ENCODE assay signal across 17 cellular contexts in genomic region chr4:125986307-125986706, GRCh38.
DNase-seq lines count a peak whose midpoint lies in the region; ATAC-seq and TF ChIP-seq lines count a peak whose summit lies in the region.
"Had no signal": no experiment of that assay in that cellular context is flagged by ENCODE, and none has a peak within 500 bp of the region (broad histone marks: within the 10 kb centered on the region; RNA-seq: fewer than 3 reads in every experiment).

No MANE protein-coding gene starts in this region.

- DNase-seq in mesenteric fat pad (ENCODE audit: low spot score) (no peak), sigmoid colon (no peak), hepatic stellate cell (ENCODE audit: low spot score) (no peak)
- DNase-seq: COR-L47; GF-D8; Karpas-422; NCI-H187 treated with DMSO at 0.1 percent for 48 hours; NCI-H526 treated with DMSO at 0.1 percent for 48 hours; NK-92 treated with Interleukin-12 subunit alpha and Interleukin-12 subunit beta, amount 100 ng/mL, for 24 hours; SIG-M5; T-helper 2 cell had no signal

- TF ChIP-seq EP300 in sigmoid colon (IDR thresholded peaks at IDR 0.05): no peak

- no peaks in the 10 kb centered on the region for H4K20me1 ChIP-seq in KMS-11 (ENCODE audit: insufficient read depth)

- peak overlapping the region; percentile 10; the same call in 1 of the 2 replicates for H3K4me2 ChIP-seq in KMS-11

- H3K4me1 ChIP-seq in KMS-11 (ENCODE audit: low read depth, poor library complexity, severe bottlenecking) (peaks cover 17% of the 10 kb centered on the region), endocrine pancreas (ENCODE audit: control insufficient read depth, insufficient read depth, low read length) (no peaks in the 10 kb centered on the region), sigmoid colon (peaks cover 0 to 14% (median 8%) of the 10 kb centered on the region in 4 donors)

- intact Hi-C loops in sigmoid colon (cut with DNase I): no loop called here

- H2AFZ ChIP-seq in KMS-11 (ENCODE audit: low read depth): peak overlapping the region; percentile 44

- ATAC-seq in GM18868 (IDR thresholded peaks at IDR 0.05; ENCODE audit: unreplicated experiment) (peak; percentile 46), HG02852 (IDR thresholded peaks at IDR 0.05; ENCODE audit: unreplicated experiment) (peak; percentile 27)
- ATAC-seq: HCT116 had no signal

- no peaks in the 10 kb centered on the region for H3K9me3 ChIP-seq in endocrine pancreas (ENCODE audit: control insufficient read depth, low read length)
- H3K9me3 ChIP-seq in sigmoid colon: no peaks in the 10 kb centered on the region

- no peaks in the 10 kb centered on the region for H3K79me2 ChIP-seq in KMS-11 (ENCODE audit: insufficient read depth, low read depth)

- H3K36me3 ChIP-seq in KMS-11 (ENCODE audit: insufficient read depth): no peaks in the 10 kb centered on the region
- no peaks in the 10 kb centered on the region for H3K36me3 ChIP-seq in endocrine pancreas (ENCODE audit: control insufficient read depth, insufficient read depth, low read length)
- no peaks in the 10 kb centered on the region for H3K36me3 ChIP-seq in sigmoid colon

- WGBS in sigmoid colon, 2 donors: 89 to 90% methylated on average over 7 of the region's 7 CpGs

- TF ChIP-seq CTCF in KMS-11 (conservative IDR thresholded peaks at IDR 0.05; ENCODE audit: low read depth, low read length) (no peak), sigmoid colon (IDR thresholded peaks at IDR 0.05) (no peak)

- H3K27ac ChIP-seq in KMS-11 (peak overlapping the region; percentile 91), sigmoid colon (no peak overlapping the region)
- H3K27ac ChIP-seq: HL-60 had no signal

- peak overlapping the region; percentile 17; the same call in 1 of the 2 replicates for H3K9ac ChIP-seq in KMS-11
- no peak overlapping the region for H3K9ac ChIP-seq in endocrine pancreas (ENCODE audit: control insufficient read depth, insufficient read depth, low read length)

- TF ChIP-seq POLR2A in sigmoid colon (IDR thresholded peaks at IDR 0.05): no peak

- H3K4me3 ChIP-seq in KMS-11 (IDR thresholded peaks at IDR 0.05; ENCODE audit: insufficient read depth, low read depth, low read length) (no peak overlapping the region), endocrine pancreas (ENCODE audit: control insufficient read depth, insufficient read depth, low read length) (peak overlapping the region; percentile 47), sigmoid colon (no peak overlapping the region)

- H3K27me3 ChIP-seq in KMS-11 (ENCODE audit: insufficient read depth, low read depth) (no peaks in the 10 kb centered on the region), endocrine pancreas (ENCODE audit: control insufficient read depth, insufficient read depth, low read length) (no peaks in the 10 kb centered on the region), sigmoid colon (no peaks in the 10 kb centered on the region)
